24 cellular contexts compared by ENCODE assay signal in genomic region chr5:122847687-122848081, GRCh38. TPM values are rescaled to one million over a fixed set of nuclear protein-coding genes. Genes with fewer than 3 reads are reported as not detected.
DNase-seq lines count a peak whose midpoint lies in the region; ATAC-seq, FAIRE-seq and TF ChIP-seq lines count a peak whose summit lies in the region.
"Had no signal": no experiment of that assay in that cellular context is flagged by ENCODE, and none has a peak within 500 bp of the region (broad histone marks: within the 10 kb centered on the region; RNA-seq: fewer than 3 reads in every experiment).

No MANE protein-coding gene starts in this region.

- H3K27me3 Mint-ChIP-seq in HFFc6 (ENCODE audit: insufficient read depth) = no peaks in the 10 kb centered on the region
- H3K27me3 Mint-ChIP-seq in central memory CD8-positive, alpha-beta T cell = no peaks in the 10 kb centered on the region
- H3K27me3 Mint-ChIP-seq in mesothelial cell of epicardium (ENCODE audit: low read depth) = no peaks in the 10 kb centered on the region
- H3K27me3 Mint-ChIP-seq in osteocyte (ENCODE audit: unreplicated experiment) = no peaks in the 10 kb centered on the region
- H3K27me3 Mint-ChIP-seq: activated CD4-positive, alpha-beta memory T cell treated with anti-CD3 and anti-CD28 coated beads for 36 hours had no signal

- peak overlapping the region; percentile 92; the same call in 1 of the 2 replicates for H3K4me3 Mint-ChIP-seq in HFFc6
- H3K4me3 Mint-ChIP-seq in central memory CD8-positive, alpha-beta T cell = no peak overlapping the region
- H3K4me3 Mint-ChIP-seq in mesothelial cell of epicardium = peak overlapping the region; percentile 79
- H3K4me3 Mint-ChIP-seq in osteocyte (ENCODE audit: unreplicated experiment) = no peak overlapping the region
- H3K4me3 Mint-ChIP-seq: activated CD4-positive, alpha-beta memory T cell treated with anti-CD3 and anti-CD28 coated beads for 36 hours; activated naive CD8-positive, alpha-beta T cell treated with anti-CD3 and anti-CD28 coated beads, Interleukin-2, amount 10 ng/mL, durations not matched to agents 7 days and 5 days had no signal

- no peak for TF ChIP-seq POLR2A in A549 (IDR thresholded peaks at IDR 0.05; ENCODE audit: low read length)

- H3K9me3 ChIP-seq in A549 = no peaks in the 10 kb centered on the region
- H3K9me3 ChIP-seq in A673 (ENCODE audit: low read depth, low read length, poor library complexity, severe bottlenecking) = no peaks in the 10 kb centered on the region
- H3K9me3 ChIP-seq: BLaER1, left ventricle myocardium inferior had no signal

- peak overlapping the region; percentile 90 for H3K4me2 ChIP-seq in A549
- H3K4me2 ChIP-seq: BLaER1 had no signal

- H3K27me3 ChIP-seq in A673 (replicated peaks; ENCODE audit: insufficient read depth, low read depth, low read length, poor library complexity) = no peaks in the 10 kb centered on the region

- no peaks in the 10 kb centered on the region for H3K36me3 ChIP-seq in A673 (ENCODE audit: insufficient read depth, low read length, poor library complexity, severe bottlenecking)
- H3K36me3 ChIP-seq: BLaER1, left ventricle myocardium inferior had no signal

- H3K4me1 ChIP-seq in A549 (peaks cover 54% of the 10 kb centered on the region), A673 (ENCODE audit: insufficient read depth, low read length, poor library complexity, severe bottlenecking) (peaks cover 8% of the 10 kb centered on the region)

- TF ChIP-seq CTCF in A549 (IDR thresholded peaks at IDR 0.05) = no peak
- TF ChIP-seq CTCF in HFFc6 (IDR thresholded peaks at IDR 0.05) = no peak
- TF ChIP-seq CTCF in mesothelial cell of epicardium (IDR thresholded peaks at IDR 0.05; ENCODE audit: unreplicated experiment) = no peak
- TF ChIP-seq CTCF in osteocyte (IDR thresholded peaks at IDR 0.05) = no peak
- TF ChIP-seq CTCF in A673 (conservative IDR thresholded peaks at IDR 0.05; ENCODE audit: low read depth, low read length) = no peak

- H3K27ac ChIP-seq in A549 = peak overlapping the region; percentile 94 to 99; a peak in 4 of 6 replicates
- no peak overlapping the region for H3K27ac ChIP-seq in A673 (ENCODE audit: low read depth, low read length, poor library complexity, severe bottlenecking)
- H3K27ac ChIP-seq: BLaER1, left ventricle myocardium inferior, RWPE1 had no signal

- 26% methylated on average over 2 of the region's 2 CpGs for WGBS in A549 (ENCODE audit: missing lambda C conversion rate)

- H3K4me1 Mint-ChIP-seq in HFFc6 (ENCODE audit: low read depth) (peaks cover 53% of the 10 kb centered on the region), mesothelial cell of epicardium (peaks cover 44% of the 10 kb centered on the region), osteocyte (ENCODE audit: unreplicated experiment) (peaks cover 28% of the 10 kb centered on the region)
- peaks cover 30% of the 10 kb centered on the region for H3K4me1 Mint-ChIP-seq in central memory CD8-positive, alpha-beta T cell

- DNase-seq in A549 (ENCODE audit: low read depth in 1 of 2, low spot score in 1 of 2) (no peak), HFFc6 (no peak), mesothelial cell of epicardium (ENCODE audit: low spot score in 2 of 2, unreplicated experiment in 2 of 2) (no peak), A172 (ENCODE audit: low spot score) (no peak), osteocyte (ENCODE audit: extremely low spot score, unreplicated experiment) (no peak), A673 (ENCODE audit: low spot score) (no peak), NCI-H1694 (lab: John Stamatoyannopoulos, UW) (no peak)
- DNase-seq in central memory CD8-positive, alpha-beta T cell (ENCODE audit: low spot score in 2 of 2) = no peak
- DNase-seq: activated CD4-positive, alpha-beta memory T cell treated with anti-CD3 and anti-CD28 coated beads for 36 hours; activated CD4-positive, CD25-positive, alpha-beta regulatory T cell; activated naive CD8-positive, alpha-beta T cell treated with anti-CD3 and anti-CD28 coated beads, Interleukin-2, amount 10 ng/mL, durations not matched to agents 7 days and 5 days; effector memory CD4-positive, alpha-beta T cell; left ventricle myocardium inferior; NCI-H187; NCI-H526; T1000 had no signal

- H3K36me3 Mint-ChIP-seq in HFFc6 (ENCODE audit: low read depth) = no peaks in the 10 kb centered on the region; the same call in 1 of the 2 replicates
- H3K36me3 Mint-ChIP-seq in central memory CD8-positive, alpha-beta T cell (ENCODE audit: insufficient read depth) = peaks cover 5% of the 10 kb centered on the region
- H3K36me3 Mint-ChIP-seq in mesothelial cell of epicardium = peaks cover 13% of the 10 kb centered on the region
- peaks cover 2% of the 10 kb centered on the region for H3K36me3 Mint-ChIP-seq in osteocyte (ENCODE audit: unreplicated experiment)
- H3K36me3 Mint-ChIP-seq: activated CD4-positive, alpha-beta memory T cell treated with anti-CD3 and anti-CD28 coated beads for 36 hours; activated naive CD8-positive, alpha-beta T cell treated with anti-CD3 and anti-CD28 coated beads, Interleukin-2, amount 10 ng/mL, durations not matched to agents 7 days and 5 days had no signal

- H3K4me3 ChIP-seq in A549 = no peak overlapping the region; the same call in 2 of the 3 replicates
- H3K4me3 ChIP-seq in A673 (ENCODE audit: low read depth, low read length, poor library complexity, severe bottlenecking) = no peak overlapping the region
- H3K4me3 ChIP-seq: BLaER1, left ventricle myocardium inferior had no signal

- H3K27ac Mint-ChIP-seq in HFFc6 (no peak overlapping the region; the same call in 1 of the 2 replicates), mesothelial cell of epicardium (peak overlapping the region; percentile 98), osteocyte (ENCODE audit: unreplicated experiment) (no peak overlapping the region)
- H3K27ac Mint-ChIP-seq in central memory CD8-positive, alpha-beta T cell (ENCODE audit: low read depth) = peak overlapping the region; percentile 70
- H3K27ac Mint-ChIP-seq: activated CD4-positive, alpha-beta memory T cell treated with anti-CD3 and anti-CD28 coated beads for 36 hours; activated naive CD8-positive, alpha-beta T cell treated with anti-CD3 and anti-CD28 coated beads, Interleukin-2, amount 10 ng/mL, durations not matched to agents 7 days and 5 days; activated T-helper 2 cell treated with anti-CD3 and anti-CD28 coated beads, Interferon-gamma antibody, Interleukin-2, Interleukin-4, amounts not matched to agents 10 μg/mL and 5 μg/mL and 100 μg/mL, durations not matched to agents 14 hours and 24 hours and 36 hours; H9 had no signal

- FAIRE-seq in A549 (lab: Jason Lieb, UNC) = no peak
- FAIRE-seq: D721Med, frontal cortex, GM12891 had no signal

- intact Hi-C loops in A673 (cut with micrococcal nuclease; ENCODE audit: unreplicated experiment) = no loop called here

- no TSS peak for BruUV-seq in A673 (replicated peaks; lab: Mats Ljungman, UMichigan)

- TF ChIP-seq RAD21 in A549 (conservative IDR thresholded peaks at IDR 0.05 in 1 of 2, IDR thresholded peaks at IDR 0.05 in 1 of 2) = no peak

- CTCF ChIA-PET in A549 (lab: Yijun Ruan, JAX) (interaction anchor here (0.7 to 1.5 kb wide), 4 partner anchors 9 to 264 kb away, joined by 3 read pairs; no protein-coding TSS in a partner anchor), A673 (lab: Charles Lee) (no interaction called here)

- POLR2A ChIA-PET in A549 (lab: Yijun Ruan, JAX) (no interaction called here), A673 (lab: Charles Lee; ENCODE audit: low non-redundant PET) (interaction anchor here (0.6 kb wide), 1 partner anchor 20 kb away, joined by 3 read pairs; no protein-coding TSS in a partner anchor)

- ATAC-seq in A549 = no peak
- ATAC-seq in central memory CD8-positive, alpha-beta T cell (replicated peaks; ENCODE audit: extremely low read depth, poor library complexity, severe bottlenecking) = no peak
- ATAC-seq: esophagus mucosa had no signal

- TF ChIP-seq EP300 in A549 (IDR thresholded peaks at IDR 0.05) = no peak

- no peaks in the 10 kb centered on the region for H3K9me3 Mint-ChIP-seq in HFFc6
- H3K9me3 Mint-ChIP-seq in central memory CD8-positive, alpha-beta T cell = no peaks in the 10 kb centered on the region
- peaks cover 4% of the 10 kb centered on the region for H3K9me3 Mint-ChIP-seq in mesothelial cell of epicardium
- H3K9me3 Mint-ChIP-seq in osteocyte (ENCODE audit: unreplicated experiment) = no peaks in the 10 kb centered on the region
- H3K9me3 Mint-ChIP-seq: activated CD4-positive, alpha-beta memory T cell treated with anti-CD3 and anti-CD28 coated beads for 36 hours; activated naive CD8-positive, alpha-beta T cell treated with anti-CD3 and anti-CD28 coated beads, Interleukin-2, amount 10 ng/mL, durations not matched to agents 7 days and 5 days; activated T-helper 2 cell treated with anti-CD3 and anti-CD28 coated beads, Interferon-gamma antibody, Interleukin-2, Interleukin-4, amounts not matched to agents 10 μg/mL and 5 μg/mL and 100 μg/mL, durations not matched to agents 14 hours and 24 hours and 36 hours; H9 had no signal

TF ChIP-seq in A549, 52 proteins besides CTCF, POLR2A, EP300 and RAD21 (continues in another document):
- TF ChIP-seq HEYL (CRISPR knock-in tag; IDR thresholded peaks at IDR 0.05) (no peak), CHD4 (IDR thresholded peaks at IDR 0.05; ENCODE audit: borderline replicate concordance) (no peak), MAX (IDR thresholded peaks at IDR 0.05) (no peak), ATOH8 (CRISPR knock-in tag; IDR thresholded peaks at IDR 0.05; ENCODE audit: low read depth) (no peak), SMC3 (IDR thresholded peaks at IDR 0.05) (no peak), GATA3 (IDR thresholded peaks at IDR 0.05; ENCODE audit: borderline replicate concordance) (no peak), JUNB (IDR thresholded peaks at IDR 0.05) (no peak)

RNA-seq across cellular contexts. Expression of gene SNX24, which starts 2.3 kb away (rescaled TPM):
- 19.6 and 22.4 TPM in 2 replicates for polyA plus RNA-seq in A549 (2011; rRNA removed)
- polyA plus RNA-seq in A549 (2012; cell fraction: cytosol; rRNA removed) = 6.6 and 7.3 TPM in 2 replicates
- 2.6 and 4.2 TPM in 2 replicates for polyA plus RNA-seq in A549 (2012; cell fraction: nucleus; rRNA removed)
- 20.4 to 24.7 TPM (median 23.9 TPM) in 3 replicates for polyA plus RNA-seq in A549 (2017; fragmentation: RNase III; extraction: RNeasy Plus Mini Kit Qiagen cat#74134 plus additional on column Dnase treatment)
- polyA minus RNA-seq in A549 (2011; rRNA and poly(A)+ RNA removed) = 6.2 and 6.3 TPM in 2 replicates
- 10 to 100 TPM; 19.7 to 24.1 (median 21.9) TPM for total RNA-seq in HFFc6 (2021; fragmentation: NEBNext Ultra II Directional; extraction: Animal tissue kit (Norgen Biotek cat#: 25700))
- total RNA-seq in mesothelial cell of epicardium = 40.9 to 50.4 TPM (median 44.5 TPM) in 3 replicates
- total RNA-seq in A172 (2014; rRNA removed; shearing (Covaris generic)) = 26.2 and 34.3 TPM in 2 replicates
- total RNA-seq in osteocyte = 7.0 and 10.2 TPM in 2 replicates
- total RNA-seq in A673 (2021) = 11.3 and 13.6 TPM in 2 replicates

Comparison
In these comparisons a context has a peak if more than half of its experiments do, and no peak if none do; other contexts are left out.
1. H3K27ac Mint-ChIP-seq: peak in central memory CD8-positive, alpha-beta T cell (single experiment) and mesothelial cell of epicardium (single experiment); none in HFFc6 (single experiment) and osteocyte (single experiment).
2. H3K4me3 Mint-ChIP-seq: peak in HFFc6 (single experiment) and mesothelial cell of epicardium (single experiment); none in central memory CD8-positive, alpha-beta T cell (single experiment) and osteocyte (single experiment).